In genomic region chr2:170690671-170691070, GRCh38 we compare ENCODE assay signal across 28 cellular contexts. TPM values are rescaled to one million over a fixed set of nuclear protein-coding genes. Genes with fewer than 3 reads are reported as not detected.
"Had no signal": no experiment of that assay in that cellular context is flagged by ENCODE, and none has a peak within 500 bp of the region (broad histone marks: within the 10 kb centered on the region; RNA-seq: fewer than 3 reads in every experiment).

No MANE protein-coding gene starts in this region.

- ATAC-seq: effector memory CD8-positive, alpha-beta T cell; left cardiac atrium; left lung; naive thymus-derived CD8-positive, alpha-beta T cell; psoas muscle; right cardiac atrium; stimulated activated naive B cell treated with anti-CD40 and anti-IgM and Interleukin-4, amounts not matched to agents 10 μg/mL and 1 μg/mL and 100 μg/mL, for 72 hours had no signal

- H3K4me3 ChIP-seq: coronary artery, esophagus squamous epithelium, heart right ventricle, left lung, ovary, psoas muscle, sigmoid colon, skin epidermis, spleen, thoracic aorta, tibial nerve, upper lobe of left lung had no signal

- H3K9me3 ChIP-seq: esophagus squamous epithelium, heart right ventricle, left lung, ovary, psoas muscle, sigmoid colon, spleen, thoracic aorta, tibial nerve, upper lobe of left lung had no signal

- H3K4me1 ChIP-seq: esophagus squamous epithelium, heart right ventricle, left lung, psoas muscle, sigmoid colon, spleen, tibial nerve, upper lobe of left lung had no signal

- H3K27me3 ChIP-seq: left lung, ovary, sigmoid colon, tibial nerve, upper lobe of left lung had no signal

- H3K36me3 ChIP-seq: esophagus squamous epithelium, heart right ventricle, left lung, ovary, sigmoid colon, spleen, thoracic aorta, tibial nerve, upper lobe of left lung had no signal

- H3K27ac ChIP-seq: coronary artery, esophagus squamous epithelium, heart right ventricle, left lung, ovary, psoas muscle, sigmoid colon, skin epidermis, spleen, thoracic aorta, tibial nerve, upper lobe of left lung had no signal

- DNase-seq: dermis blood vessel endothelial cell; effector memory CD8-positive, alpha-beta T cell; erythroblast; esophagus squamous epithelium; foreskin melanocyte; glutamatergic neuron; heart right ventricle; hippocampal formation; left cardiac atrium; left lung; mesenchymal stem cell; midbrain; naive thymus-derived CD8-positive, alpha-beta T cell; occipital lobe; ovary; psoas muscle; right cardiac atrium; sigmoid colon; spleen; stimulated activated CD4-positive, alpha-beta T cell treated with anti-CD3 and anti-CD28 coated beads, Interleukin-4, amount 100 ng/mL, for 4 hours; stimulated activated naive B cell treated with anti-CD40 and anti-IgM and Interleukin-4, amounts not matched to agents 10 μg/mL and 1 μg/mL and 100 μg/mL, for 72 hours; upper lobe of left lung had no signal

RNA-seq across cellular contexts. Expression of gene SP5, which starts 24.5 kb away (rescaled TPM):
- total RNA-seq: dermis blood vessel endothelial cell; kidney epithelial cell; lung microvascular endothelial cell; naive thymus-derived CD8-positive, alpha-beta T cell; spleen; thoracic aorta had no signal
- polyA plus RNA-seq: naive thymus-derived CD8-positive, alpha-beta T cell; right cardiac atrium had no signal
